Comparison of ENCODE assay signal across 11 cellular contexts in genomic region chr18:26134110-26134509, GRCh38. TPM values are rescaled to one million over a fixed set of nuclear protein-coding genes. Genes with fewer than 3 reads are reported as not detected.
DNase-seq lines count a peak whose midpoint lies in the region; ATAC-seq and TF ChIP-seq lines count a peak whose summit lies in the region.
"Had no signal": no experiment of that assay in that cellular context is flagged by ENCODE, and none has a peak within 500 bp of the region (broad histone marks: within the 10 kb centered on the region; RNA-seq: fewer than 3 reads in every experiment).

No MANE protein-coding gene starts in this region.

- no peaks in the 10 kb centered on the region for H3K9me3 Mint-ChIP-seq in CD4-positive, alpha-beta memory T cell
- H3K9me3 Mint-ChIP-seq in activated CD8-positive, alpha-beta T cell treated with anti-CD3 and anti-CD28 coated beads for 36 hours = no peaks in the 10 kb centered on the region
- H3K9me3 Mint-ChIP-seq in naive thymus-derived CD4-positive, alpha-beta T cell = peaks cover 0 to 10% (median 1%) of the 10 kb centered on the region in 11 donors

- no peaks in the 10 kb centered on the region for H3K4me1 ChIP-seq in CD4-positive, alpha-beta memory T cell (ENCODE audit: insufficient read depth, low read length)
- H3K4me1 ChIP-seq in naive thymus-derived CD4-positive, alpha-beta T cell (ENCODE audit: control insufficient read depth in 2 of 2, insufficient read depth in 2 of 2, low read length in 2 of 2) = no peaks in the 10 kb centered on the region
- H3K4me1 ChIP-seq: body of pancreas had no signal

- CTCF ChIA-PET in CD4-positive, alpha-beta memory T cell (lab: Charles Lee; ENCODE audit: partially characterized antibody) = no interaction called here
- CTCF ChIA-PET in activated CD8-positive, alpha-beta T cell treated with anti-CD3 and anti-CD28 coated beads for 36 hours (lab: Charles Lee) = no interaction called here
- CTCF ChIA-PET in naive thymus-derived CD4-positive, alpha-beta T cell (lab: Charles Lee) = no interaction called here

- no peaks in the 10 kb centered on the region for H3K36me3 ChIP-seq in CD4-positive, alpha-beta memory T cell (ENCODE audit: insufficient read depth, low read length)
- H3K36me3 ChIP-seq in naive thymus-derived CD4-positive, alpha-beta T cell (ENCODE audit: control insufficient read depth in 2 of 3, insufficient read depth in 3 of 3, low read length in 3 of 3) = no peaks in the 10 kb centered on the region

- H3K27me3 ChIP-seq in CD4-positive, alpha-beta memory T cell (ENCODE audit: insufficient read depth, low read length) = no peaks in the 10 kb centered on the region
- H3K27me3 ChIP-seq in naive thymus-derived CD4-positive, alpha-beta T cell (ENCODE audit: control insufficient read depth in 2 of 2, insufficient read depth in 2 of 2, low read length in 2 of 2) = no peaks in the 10 kb centered on the region
- H3K27me3 ChIP-seq: body of pancreas had no signal

- H3K4me3 ChIP-seq in CD4-positive, alpha-beta memory T cell (ENCODE audit: low read length in 2 of 2) = no peak overlapping the region
- peak overlapping the region; percentile 38 for H3K4me3 ChIP-seq in naive thymus-derived CD4-positive, alpha-beta T cell (ENCODE audit: low read length)
- H3K4me3 ChIP-seq: body of pancreas had no signal

- POLR2A ChIA-PET in CD4-positive, alpha-beta memory T cell (lab: Charles Lee; ENCODE audit: partially characterized antibody) = interaction anchor here (0.8 to 1.9 kb wide), 5 partner anchors 43 to 92 kb away, joined by 3 to 7 read pairs (median 4); partner anchors contain the start of genes SS18 and TAF4B
- POLR2A ChIA-PET in activated CD8-positive, alpha-beta T cell treated with anti-CD3 and anti-CD28 coated beads for 36 hours (lab: Charles Lee) = no interaction called here
- POLR2A ChIA-PET in naive thymus-derived CD4-positive, alpha-beta T cell (lab: Charles Lee) = interaction anchor here (0.6 to 1.0 kb wide), 3 partner anchors 43 to 82 kb away, joined by 3 read pairs; no protein-coding TSS in a partner anchor

- intact Hi-C loops in CD4-positive, alpha-beta memory T cell (cut with micrococcal nuclease) = no loop called here
- intact Hi-C loops in activated CD8-positive, alpha-beta T cell treated with anti-CD3 and anti-CD28 coated beads for 36 hours (cut with micrococcal nuclease) = no loop called here
- intact Hi-C loops in naive thymus-derived CD4-positive, alpha-beta T cell (cut with micrococcal nuclease) = loop anchor here in 1 of 2 donors (1.0 kb wide), 1 partner anchor 43 kb away; no protein-coding TSS in a partner anchor

- no peaks in the 10 kb centered on the region for H3K36me3 Mint-ChIP-seq in CD4-positive, alpha-beta memory T cell
- H3K36me3 Mint-ChIP-seq in activated CD8-positive, alpha-beta T cell treated with anti-CD3 and anti-CD28 coated beads for 36 hours (ENCODE audit: low read depth) = no peaks in the 10 kb centered on the region
- no peaks in the 10 kb centered on the region for H3K36me3 Mint-ChIP-seq in naive thymus-derived CD4-positive, alpha-beta T cell

- DNase-seq in CD4-positive, alpha-beta memory T cell = peak in 4 of 5 donors; percentile 7 to 29 (median 15)
- peak; percentile 21 for DNase-seq in activated CD8-positive, alpha-beta T cell treated with anti-CD3 and anti-CD28 coated beads for 36 hours
- peak in 7 of 9 donors; percentile 1 to 31 (median 18) for DNase-seq in naive thymus-derived CD4-positive, alpha-beta T cell
- DNase-seq in GDM1 (lab: John Stamatoyannopoulos, UW) = no peak
- DNase-seq in RPMI8226 = no peak
- DNase-seq: hippocampal formation had no signal

- ATAC-seq in GM21529 (IDR thresholded peaks at IDR 0.05; ENCODE audit: unreplicated experiment) (peak; percentile 30), GM19463 (IDR thresholded peaks at IDR 0.05; ENCODE audit: unreplicated experiment) (no peak)
- ATAC-seq in activated CD8-positive, alpha-beta T cell treated with anti-CD3 and anti-CD28 coated beads for 36 hours = peak; percentile 57
- peak; percentile 63 for ATAC-seq in naive thymus-derived CD4-positive, alpha-beta T cell
- ATAC-seq: body of pancreas had no signal

- peaks cover 0 to 4% (median under 1%) of the 10 kb centered on the region in 4 donors for H3K4me1 Mint-ChIP-seq in CD4-positive, alpha-beta memory T cell
- H3K4me1 Mint-ChIP-seq in activated CD8-positive, alpha-beta T cell treated with anti-CD3 and anti-CD28 coated beads for 36 hours (ENCODE audit: low read depth) = peaks cover 1% of the 10 kb centered on the region
- peaks cover 0 to 13% (median 5%) of the 10 kb centered on the region in 7 donors for H3K4me1 Mint-ChIP-seq in naive thymus-derived CD4-positive, alpha-beta T cell

- no peak for TF ChIP-seq CTCF in activated CD8-positive, alpha-beta T cell treated with anti-CD3 and anti-CD28 coated beads for 36 hours (IDR thresholded peaks at IDR 0.05)

- peak overlapping the region; percentile 35 to 94 (median 77) for H3K27ac Mint-ChIP-seq in CD4-positive, alpha-beta memory T cell
- H3K27ac Mint-ChIP-seq in activated CD8-positive, alpha-beta T cell treated with anti-CD3 and anti-CD28 coated beads for 36 hours = peak overlapping the region; percentile 91
- H3K27ac Mint-ChIP-seq in naive thymus-derived CD4-positive, alpha-beta T cell = peak overlapping the region; percentile 72 to 94 (median 85)

- H3K9me3 ChIP-seq in CD4-positive, alpha-beta memory T cell (ENCODE audit: control insufficient read depth in 1 of 2, low read length in 2 of 2) = no peaks in the 10 kb centered on the region
- no peaks in the 10 kb centered on the region for H3K9me3 ChIP-seq in naive thymus-derived CD4-positive, alpha-beta T cell (ENCODE audit: control insufficient read depth in 2 of 3, low read length in 3 of 3)
- H3K9me3 ChIP-seq: body of pancreas had no signal

- H3K4me3 Mint-ChIP-seq in CD4-positive, alpha-beta memory T cell = peak overlapping the region; percentile 75 to 88 (median 80)
- H3K4me3 Mint-ChIP-seq in activated CD8-positive, alpha-beta T cell treated with anti-CD3 and anti-CD28 coated beads for 36 hours = peak overlapping the region; percentile 72
- peak overlapping the region; percentile 56 to 88 (median 81) for H3K4me3 Mint-ChIP-seq in naive thymus-derived CD4-positive, alpha-beta T cell

- H3K27me3 Mint-ChIP-seq in CD4-positive, alpha-beta memory T cell = no peaks in the 10 kb centered on the region
- no peaks in the 10 kb centered on the region for H3K27me3 Mint-ChIP-seq in activated CD8-positive, alpha-beta T cell treated with anti-CD3 and anti-CD28 coated beads for 36 hours
- H3K27me3 Mint-ChIP-seq in naive thymus-derived CD4-positive, alpha-beta T cell = no peaks in the 10 kb centered on the region

- peak overlapping the region; percentile 61 for H3K27ac ChIP-seq in CD4-positive, alpha-beta memory T cell (ENCODE audit: low read depth, low read length)
- peak overlapping the region; percentile 75 for H3K27ac ChIP-seq in naive thymus-derived CD4-positive, alpha-beta T cell (ENCODE audit: low read depth, low read length)
- H3K27ac ChIP-seq: body of pancreas had no signal

RNA-seq across cellular contexts. Expression of gene PSMA8, which starts 0.4 kb away (rescaled TPM):
- total RNA-seq in CD4-positive, alpha-beta memory T cell = under 1 TPM; 0.67 to 0.75 TPM
- polyA plus RNA-seq in CD4-positive, alpha-beta memory T cell = 1 to 10 TPM; 1.7 to 4.9 TPM
- total RNA-seq in activated CD8-positive, alpha-beta T cell treated with anti-CD3 and anti-CD28 coated beads for 36 hours = 1 to 10 TPM; 1.3 to 1.8 TPM
- under 1 TPM; 0.19 to 0.89 (median 0.59) TPM for total RNA-seq in naive thymus-derived CD4-positive, alpha-beta T cell
- 1 to 10 TPM in 1 of 2 donors, under 1 TPM in 1; 0.39 to 1.6 TPM for polyA plus RNA-seq in naive thymus-derived CD4-positive, alpha-beta T cell
- total RNA-seq: body of pancreas, endothelial cell of umbilical vein, lung microvascular endothelial cell had no signal
- polyA plus RNA-seq: endothelial cell of umbilical vein had no signal

RNA-seq across cellular contexts. Expression of gene SS18, which starts 43.7 kb away (rescaled TPM):
- 10 to 100 TPM; 78.7 to 79.3 TPM for total RNA-seq in CD4-positive, alpha-beta memory T cell
- polyA plus RNA-seq in CD4-positive, alpha-beta memory T cell = 10 to 100 TPM; 34.5 to 39.2 TPM
- 10 to 100 TPM; 37.4 to 38.2 TPM for total RNA-seq in activated CD8-positive, alpha-beta T cell treated with anti-CD3 and anti-CD28 coated beads for 36 hours
- total RNA-seq in naive thymus-derived CD4-positive, alpha-beta T cell = 10 to 100 TPM; 50.9 to 85.8 (median 77.3) TPM
- polyA plus RNA-seq in naive thymus-derived CD4-positive, alpha-beta T cell = 10 to 100 TPM; 33.5 to 37.0 TPM

Comparison
In these comparisons a context has a peak if more than half of its experiments do, and no peak if none do; other contexts are left out.
1. DNase-seq: peak in CD4-positive, alpha-beta memory T cell (4 of 5), activated CD8-positive, alpha-beta T cell treated with anti-CD3 and anti-CD28 coated beads for 36 hours (single experiment) and naive thymus-derived CD4-positive, alpha-beta T cell (7 of 9); none in GDM1 (single experiment) and RPMI8226 (single experiment).
2. Peak in every context shown above with its lines, with median percentiles within 50 percentile points of each other: H3K27ac Mint-ChIP-seq and H3K4me3 Mint-ChIP-seq.